10 cellular contexts compared by ENCODE assay signal in the genomic region with DNA sequence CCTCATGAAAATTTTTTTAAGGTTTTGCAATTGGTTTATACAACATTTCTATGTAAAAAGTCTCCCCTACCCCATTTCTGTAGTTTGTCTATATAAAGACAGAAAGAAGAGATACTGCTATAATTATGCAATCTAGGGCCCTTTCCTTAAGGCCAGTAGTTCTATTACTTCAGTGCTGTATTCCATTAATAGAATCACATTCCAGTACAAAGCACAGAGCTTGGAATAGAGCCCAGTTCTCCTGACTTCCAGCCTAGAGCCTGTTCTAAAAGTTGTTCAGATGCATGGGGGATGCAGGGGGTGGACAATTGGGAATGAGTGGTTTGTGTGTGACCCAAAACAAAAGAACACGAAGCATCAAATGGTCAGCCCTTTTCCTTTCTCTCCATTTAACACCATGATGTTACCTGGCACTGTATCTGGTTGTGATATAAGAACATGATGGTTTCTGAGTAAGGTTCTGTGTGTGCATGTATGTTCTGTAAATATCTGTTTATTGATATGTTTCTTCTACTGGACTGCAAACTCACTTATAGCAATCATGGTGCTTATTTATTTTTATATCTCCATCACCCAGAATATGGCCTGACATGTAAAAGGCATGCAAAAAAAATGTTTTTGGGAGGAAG. TPM values are rescaled to one million over a fixed set of nuclear protein-coding genes. Genes with fewer than 3 reads are reported as not detected.
DNase-seq lines count a peak whose midpoint lies in the region; ATAC-seq lines count a peak whose summit lies in the region.
"Had no signal": no experiment of that assay in that cellular context is flagged by ENCODE, and none has a peak within 500 bp of the region (broad histone marks: within the 10 kb centered on the region; RNA-seq: fewer than 3 reads in every experiment).

No MANE protein-coding gene starts in this region.

- ATAC-seq in GM21576 (IDR thresholded peaks at IDR 0.05; ENCODE audit: unreplicated experiment) (no peak), HG03571 (IDR thresholded peaks at IDR 0.05; ENCODE audit: unreplicated experiment) (no peak)

- in situ Hi-C loops in ACHN (cut with HindIII; ENCODE audit: low pct_ligation_motif_present, low pct_unique_long_range_greater_than_20kb, low sequenced_read_pairs), result no loop called here

- DNase-seq in H4 (ENCODE audit: low spot score) (peak; percentile 11), kidney tubule cell (ENCODE audit: low spot score) (peak; percentile 21), stromal cell of bone marrow (ENCODE audit: low read depth) (peak; percentile 50), ACHN (no peak), mesenteric fat pad (ENCODE audit: low spot score) (no peak)
- DNase-seq: NCI-H774, posterior cingulate gyrus had no signal

- peak overlapping the region; percentile 73 for H3K27ac ChIP-seq in cingulate gyrus (ENCODE audit: low read depth, low read length)

RNA-seq across cellular contexts. Expression of a gene that starts 8.2 kb away (rescaled TPM):
- 0.52 TPM in 1 of 2 replicates, not detected in the other for total RNA-seq in H4 (2014; rRNA removed; shearing (Covaris generic))
- total RNA-seq in mesenteric fat pad, result 10.7 TPM

Comparison
In these comparisons a context has a peak if more than half of its experiments do, and no peak if none do; other contexts are left out.
1. DNase-seq: peak in H4 (single experiment), kidney tubule cell (single experiment) and stromal cell of bone marrow (single experiment); none in ACHN (single experiment) and mesenteric fat pad (single experiment).